8 cellular contexts compared by ENCODE assay signal in the genomic region with DNA sequence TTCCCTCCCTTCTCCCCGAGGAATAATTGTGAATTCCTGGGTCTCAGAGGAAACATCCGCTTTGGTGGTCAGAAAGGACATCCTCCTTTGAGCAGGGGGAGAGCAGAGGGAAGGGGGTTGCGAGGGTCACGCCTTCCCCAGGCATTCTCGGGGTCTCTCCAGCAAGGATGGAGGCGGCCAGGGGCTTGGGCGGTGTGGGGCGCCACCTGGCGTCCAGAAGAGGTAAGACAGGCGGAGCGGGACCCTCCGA.
DNase-seq lines count a peak whose midpoint lies in the region; ATAC-seq and TF ChIP-seq lines count a peak whose summit lies in the region.

No MANE protein-coding gene starts in this region.

- H3K36me3 ChIP-seq in OCI-LY3 (replicated peaks; ENCODE audit: low read depth, low read length) (no peaks in the 10 kb centered on the region), left ventricle myocardium inferior (no peaks in the 10 kb centered on the region), sigmoid colon (no peaks in the 10 kb centered on the region)

- no peaks in the 10 kb centered on the region for H3K79me2 ChIP-seq in OCI-LY3 (ENCODE audit: low read length)

- peak overlapping the region; percentile 96 for H3K4me2 ChIP-seq in OCI-LY3 (ENCODE audit: low read length)

- DNase-seq in activated gamma-delta T cell treated with Interleukin-2 at 50 U/mL for 16 hours (peak; percentile 40), activated gamma-delta T cell (lab: John Stamatoyannopoulos, UW) (no peak), left ventricle myocardium inferior (peak; percentile 63), sigmoid colon (peak; percentile 87)
- peak; percentile 54 for DNase-seq in activated naive CD4-positive, alpha-beta T cell treated with anti-CD3 and anti-CD28 coated beads, Interleukin-2, amount 50 U/mL, for 16 hours

- peak overlapping the region; percentile 66; the same call in 1 of the 2 replicates for H2AFZ ChIP-seq in OCI-LY3 (ENCODE audit: low read depth, low read length)

- H3K27me3 ChIP-seq in OCI-LY3 (ENCODE audit: low read depth, low read length) (peaks cover 37% of the 10 kb centered on the region), left ventricle myocardium inferior (ENCODE audit: low read depth) (no peaks in the 10 kb centered on the region), sigmoid colon (no peaks in the 10 kb centered on the region)

- H3K9me3 ChIP-seq in OCI-LY3 (ENCODE audit: insufficient read depth, low read length) (no peaks in the 10 kb centered on the region), left ventricle myocardium inferior (replicated peaks) (no peaks in the 10 kb centered on the region), sigmoid colon (no peaks in the 10 kb centered on the region)

- TF ChIP-seq CTCF in OCI-LY3 (IDR thresholded peaks at IDR 0.05; ENCODE audit: low read depth, low read length) (peak; percentile 97), left ventricle myocardium inferior (IDR thresholded peaks at IDR 0.05; ENCODE audit: borderline replicate concordance) (peak; percentile 99), sigmoid colon (IDR thresholded peaks at IDR 0.05) (peak; percentile 89 to 97 (median 93))

- H3K4me1 ChIP-seq in OCI-LY3 (ENCODE audit: low read length) (peaks cover 16% of the 10 kb centered on the region), left ventricle myocardium inferior (peaks cover 40% of the 10 kb centered on the region), sigmoid colon (peaks cover 0 to 41% (median 38%) of the 10 kb centered on the region in 4 donors)

- 1% methylated on average over 12 of the region's 12 CpGs for WGBS in sigmoid colon, 2 donors

- TF ChIP-seq POLR2A in sigmoid colon (IDR thresholded peaks at IDR 0.05): no peak

- H3K4me3 ChIP-seq in OCI-LY3 (ENCODE audit: low read length): peak overlapping the region; percentile 74
- H3K4me3 ChIP-seq in left ventricle myocardium inferior: peak overlapping the region; percentile 58
- H3K4me3 ChIP-seq in sigmoid colon: peak overlapping the region in 3 of 4 donors; percentile 28 to 42 (median 31)

- intact Hi-C loops in left ventricle myocardium inferior (cut with micrococcal nuclease): loop anchor here (5.0 to 10.0 kb wide), 2 partner anchors 196 to 408 kb away; no protein-coding TSS in a partner anchor
- intact Hi-C loops in sigmoid colon (cut with DNase I): loop anchor here (1.0 to 5.0 kb wide), 5 partner anchors 28 to 531 kb away; no protein-coding TSS in a partner anchor

- H3K9ac ChIP-seq in OCI-LY3 (ENCODE audit: low read length): no peak overlapping the region

- no peaks in the 10 kb centered on the region for H4K20me1 ChIP-seq in OCI-LY3 (ENCODE audit: insufficient read depth, low read length)

- no peak for TF ChIP-seq EP300 in sigmoid colon (IDR thresholded peaks at IDR 0.05)

- H3K27ac ChIP-seq in OCI-LY3 (ENCODE audit: low read length): no peak overlapping the region
- peak overlapping the region; percentile 76 for H3K27ac ChIP-seq in left ventricle myocardium inferior (replicated peaks)
- peak overlapping the region; percentile 81 to 87 (median 84) for H3K27ac ChIP-seq in sigmoid colon

- ATAC-seq in GM21717 (IDR thresholded peaks at IDR 0.05; ENCODE audit: unreplicated experiment): no peak
- no peak for ATAC-seq in GM19395 (IDR thresholded peaks at IDR 0.05; ENCODE audit: unreplicated experiment)
